ENCODE assay signal across 9 cellular contexts in the genomic region with DNA sequence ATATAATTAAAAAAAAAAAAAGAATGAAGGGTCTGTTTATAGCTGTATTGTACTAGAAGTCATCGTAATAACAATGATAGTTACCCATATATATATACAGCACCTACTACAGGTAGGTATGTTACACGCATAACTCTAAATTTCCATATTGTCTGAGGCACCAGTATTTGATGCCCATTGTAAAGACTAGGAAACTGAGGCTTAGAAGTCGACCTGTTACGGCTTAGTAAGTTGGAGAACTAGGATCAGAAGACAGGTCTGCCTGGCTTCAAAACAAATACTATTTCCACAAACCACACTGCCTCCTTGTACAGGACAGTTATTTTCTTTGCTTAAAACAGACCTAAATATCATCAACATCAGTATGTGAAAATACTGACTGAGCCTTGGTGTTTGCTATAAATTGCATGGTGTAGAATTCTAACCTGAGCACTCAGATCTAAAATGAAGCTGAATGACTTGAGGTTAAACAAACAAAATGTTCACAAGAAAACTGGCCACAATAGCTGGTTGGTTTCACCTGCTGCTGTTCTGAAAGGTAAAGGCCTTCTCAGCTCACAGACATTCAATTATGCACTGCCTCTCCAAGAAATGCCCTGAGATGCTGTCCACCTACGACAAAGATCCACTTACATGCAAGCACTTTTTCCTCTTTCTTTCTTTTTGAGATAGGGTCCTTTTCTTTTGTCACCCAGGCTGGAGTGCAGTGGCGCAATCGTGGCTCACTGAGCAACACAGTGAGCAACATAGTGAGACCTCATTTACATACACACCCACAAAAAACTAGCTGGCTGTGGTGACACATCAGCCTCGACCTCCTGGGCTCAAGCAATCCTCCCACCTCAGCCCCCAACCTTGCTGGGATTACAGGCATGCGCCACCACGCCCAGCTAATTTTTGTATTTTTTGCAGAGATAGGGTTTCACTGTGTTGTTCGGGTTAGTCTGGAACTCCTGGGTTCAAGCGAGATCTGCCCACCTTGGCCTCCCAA. TPM values are rescaled to one million over a fixed set of nuclear protein-coding genes. Genes with fewer than 3 reads are reported as not detected.
A peak's percentile ranks its signal among the peaks of the same experiment; 100 is the strongest.
DNase-seq lines count a peak whose midpoint lies in the region; ATAC-seq, FAIRE-seq and TF ChIP-seq lines count a peak whose summit lies in the region.
"Had no signal": no experiment of that assay in that cellular context is flagged by ENCODE, and none has a peak within 500 bp of the region (broad histone marks: within the 10 kb centered on the region; RNA-seq: fewer than 3 reads in every experiment).

No MANE protein-coding gene starts in this region.

- intact Hi-C loops in mammary epithelial cell (cut with micrococcal nuclease), result no loop called here
- intact Hi-C loops in sigmoid colon (cut with DNase I), result no loop called here

- H3K4me2 ChIP-seq in mammary epithelial cell (ENCODE audit: insufficient read depth, low read depth, low read length), result no peak overlapping the region

- peak; percentile 53 for ATAC-seq in GM18909 (IDR thresholded peaks at IDR 0.05; ENCODE audit: poor library complexity, unreplicated experiment)
- ATAC-seq in HG03521 (IDR thresholded peaks at IDR 0.05; ENCODE audit: unreplicated experiment), result peak; percentile 49

- peaks cover 36% of the 10 kb centered on the region for H3K4me1 ChIP-seq in mammary epithelial cell (ENCODE audit: insufficient read depth, low read length)
- H3K4me1 ChIP-seq in sigmoid colon, result peaks cover 0 to 60% (median 49%) of the 10 kb centered on the region in 4 donors

- peak; percentile 40 for DNase-seq in mammary epithelial cell
- DNase-seq in sigmoid colon, result no peak
- no peak for DNase-seq in amygdala (lab: John Stamatoyannopoulos, UW)
- DNase-seq in GM19239 (ENCODE audit: insufficient read length, low spot score), result no peak
- DNase-seq in superior temporal gyrus (ENCODE audit: extremely low spot score), result no peak
- DNase-seq in GM03348 (ENCODE audit: low spot score), result no peak

- H3K4me3 ChIP-seq in mammary epithelial cell (replicated peaks in 1 of 3; ENCODE audit: insufficient read depth in 1 of 3, low read depth in 2 of 3, low read length in 3 of 3), result no peak overlapping the region
- no peak overlapping the region for H3K4me3 ChIP-seq in sigmoid colon

- H3K36me3 ChIP-seq in mammary epithelial cell (ENCODE audit: insufficient read depth, low read length) (peaks cover 28% of the 10 kb centered on the region), sigmoid colon (peaks cover 0 to 42% (median 21%) of the 10 kb centered on the region in 4 donors)

- BruUV-seq in mammary epithelial cell (replicated peaks; lab: Mats Ljungman, UMichigan), result TSS peak; percentile 7

- dilution Hi-C loops in mammary epithelial cell (cut with HindIII; ENCODE audit: low sequenced_read_pairs), result no loop called here

- peaks cover 97% of the 10 kb centered on the region for H3K79me2 ChIP-seq in mammary epithelial cell (ENCODE audit: insufficient read depth, low read length)

- TF ChIP-seq EP300 in sigmoid colon (IDR thresholded peaks at IDR 0.05), result no peak

- in situ Hi-C loops in mammary epithelial cell (cut with MboI; ENCODE audit: low sequenced_read_pairs in 2 of 2), result loop anchor here in 1 of 2 donors (25.0 kb wide), 1 partner anchor 259 kb away; a partner anchor contains a TSS

- H2AFZ ChIP-seq in mammary epithelial cell (ENCODE audit: low read depth, low read length), result no peak overlapping the region

- no peak for FAIRE-seq in GM19239 (lab: Jason Lieb, UNC)

- TF ChIP-seq CTCF in mammary epithelial cell (conservative IDR thresholded peaks at IDR 0.05 in 1 of 2, IDR thresholded peaks at IDR 0.05 in 1 of 2; ENCODE audit: extremely low read depth in 1 of 2, insufficient read depth in 1 of 2, low read depth in 1 of 2, low read length in 2 of 2) (no peak), sigmoid colon (IDR thresholded peaks at IDR 0.05) (no peak)

- no peaks in the 10 kb centered on the region for H3K9me3 ChIP-seq in mammary epithelial cell (replicated peaks; ENCODE audit: insufficient read depth, low read length)
- H3K9me3 ChIP-seq in sigmoid colon, result no peaks in the 10 kb centered on the region

- H3K27me3 ChIP-seq in mammary epithelial cell (ENCODE audit: insufficient read depth, low read length) (no peaks in the 10 kb centered on the region), sigmoid colon (no peaks in the 10 kb centered on the region)

- H4K20me1 ChIP-seq in mammary epithelial cell (ENCODE audit: insufficient read depth, low read length), result no peaks in the 10 kb centered on the region

- WGBS in mammary epithelial cell (ENCODE audit: low coverage, missing lambda C conversion rate), result 87% methylated on average over 12 of the region's 12 CpGs
- WGBS in sigmoid colon, 2 donors, result 87 to 89% methylated on average over 12 of the region's 12 CpGs

- peak overlapping the region; percentile 24 for H3K27ac ChIP-seq in mammary epithelial cell (ENCODE audit: insufficient read depth, low read depth, low read length)
- peak overlapping the region in 3 of 4 donors; percentile 8 to 90 (median 23) for H3K27ac ChIP-seq in sigmoid colon

- CTCF ChIA-PET in mammary epithelial cell (lab: Charles Lee; ENCODE audit: low non-redundant PET), result no interaction called here

- H3K9ac ChIP-seq in mammary epithelial cell (ENCODE audit: insufficient read depth, low read length), result no peak overlapping the region

- TF ChIP-seq POLR2A in sigmoid colon (IDR thresholded peaks at IDR 0.05), result no peak

RNA-seq across cellular contexts. Expression of a gene that starts 35.7 kb away (rescaled TPM):
- total RNA-seq in mammary epithelial cell (10 to 100 TPM; 29.3 to 88.6 TPM), sigmoid colon (10 to 100 TPM in 3 of 4 donors, 1 to 10 TPM in 1; 9.9 to 19.7 (median 12.6) TPM)
- polyA plus RNA-seq in mammary epithelial cell (20.8 TPM), sigmoid colon (10 to 100 TPM in 1 of 3 donors, 1 to 10 TPM in 2; 3.6 to 10.1 (median 5.1) TPM)
- polyA minus RNA-seq in mammary epithelial cell, result 43.7 TPM

RNA-seq across cellular contexts. Expression of a gene that starts 58.2 kb away (rescaled TPM):
- total RNA-seq in mammary epithelial cell (not detected), sigmoid colon (not detected)
- polyA plus RNA-seq in mammary epithelial cell (not detected), sigmoid colon (1 to 10 TPM; 1.0 to 9.0 (median 4.2) TPM)
- polyA minus RNA-seq in mammary epithelial cell, result not detected
- total RNA-seq: epithelial cell of proximal tubule had no signal
